ENCODE assay signal across 10 cellular contexts in genomic region chr17:50514936-50515702, GRCh38. TPM values are rescaled to one million over a fixed set of nuclear protein-coding genes. Genes with fewer than 3 reads are reported as not detected.
A peak's percentile ranks its signal among the peaks of the same experiment; 100 is the strongest.
DNase-seq lines count a peak whose midpoint lies in the region.
"Had no signal": no experiment of that assay in that cellular context is flagged by ENCODE, and none has a peak within 500 bp of the region (broad histone marks: within the 10 kb centered on the region; RNA-seq: fewer than 3 reads in every experiment).

No MANE protein-coding gene starts in this region.

- peaks cover 17% of the 10 kb centered on the region for H3K4me1 Mint-ChIP-seq in activated naive CD8-positive, alpha-beta T cell treated with anti-CD3 and anti-CD28 coated beads for 36 hours

- DNase-seq in AG20443 (ENCODE audit: low spot score) (peak; percentile 43), astrocyte of the hippocampus (ENCODE audit: low read depth, low spot score) (peak; percentile 57), kidney glomerular epithelial cell (lab: John Stamatoyannopoulos, UW) (peak; percentile 92), NCI-H345 treated with DMSO at 0.1 percent for 48 hours (lab: John Stamatoyannopoulos, UW; ENCODE audit: unreplicated experiment) (no peak)
- DNase-seq in activated naive CD8-positive, alpha-beta T cell treated with anti-CD3 and anti-CD28 coated beads for 36 hours, result no peak
- DNase-seq in stimulated activated CD4-positive, alpha-beta T cell treated with anti-CD3 and anti-CD28 coated beads, Interleukin-1b, Interleukin-23, amount 100 ng/mL, for 48 hours, result no peak
- DNase-seq: activated effector memory CD4-positive, alpha-beta T cell treated with Interleukin-2 at 50 U/mL for 16 hours; BE2C; lower lobe of right lung; stomach had no signal

- H3K36me3 Mint-ChIP-seq in activated naive CD8-positive, alpha-beta T cell treated with anti-CD3 and anti-CD28 coated beads for 36 hours, result no peaks in the 10 kb centered on the region

- no peaks in the 10 kb centered on the region for H3K9me3 Mint-ChIP-seq in activated naive CD8-positive, alpha-beta T cell treated with anti-CD3 and anti-CD28 coated beads for 36 hours

- H3K4me3 Mint-ChIP-seq in activated naive CD8-positive, alpha-beta T cell treated with anti-CD3 and anti-CD28 coated beads for 36 hours, result no peak overlapping the region

- H3K27ac Mint-ChIP-seq in activated naive CD8-positive, alpha-beta T cell treated with anti-CD3 and anti-CD28 coated beads for 36 hours, result no peak overlapping the region

- no peaks in the 10 kb centered on the region for H3K27me3 Mint-ChIP-seq in activated naive CD8-positive, alpha-beta T cell treated with anti-CD3 and anti-CD28 coated beads for 36 hours

RNA-seq across cellular contexts. Expression of gene MYCBPAP, which starts 6.9 kb away (rescaled TPM):
- total RNA-seq in activated naive CD8-positive, alpha-beta T cell treated with anti-CD3 and anti-CD28 coated beads for 36 hours, result 1 to 10 TPM in 1 of 2 experiments, under 1 TPM in 1; 0.56 to 1.1 TPM

RNA-seq across cellular contexts. Expression of gene EPN3, which starts 17.4 kb away (rescaled TPM):
- not detected for total RNA-seq in activated naive CD8-positive, alpha-beta T cell treated with anti-CD3 and anti-CD28 coated beads for 36 hours

RNA-seq across cellular contexts. Expression of gene SPATA20, which starts 31.9 kb away (rescaled TPM):
- total RNA-seq in activated naive CD8-positive, alpha-beta T cell treated with anti-CD3 and anti-CD28 coated beads for 36 hours, result 10 to 100 TPM; 32.4 to 36.3 TPM

RNA-seq across cellular contexts. Expression of gene RSAD1, which starts 36.5 kb away (rescaled TPM):
- total RNA-seq in activated naive CD8-positive, alpha-beta T cell treated with anti-CD3 and anti-CD28 coated beads for 36 hours, result 10 to 100 TPM; 36.5 to 37.0 TPM

RNA-seq across cellular contexts. Expression of gene CACNA1G, which starts 45.4 kb away (rescaled TPM):
- total RNA-seq in activated naive CD8-positive, alpha-beta T cell treated with anti-CD3 and anti-CD28 coated beads for 36 hours, result under 1 TPM in 1 of 2 experiments, not detected in 1; 0.06 TPM

Comparison
In these comparisons a context has a peak if more than half of its experiments do, and no peak if none do; other contexts are left out.
1. DNase-seq: peak in AG20443 (single experiment), astrocyte of the hippocampus (single experiment) and kidney glomerular epithelial cell (single experiment); none in NCI-H345 treated with DMSO at 0.1 percent for 48 hours (single experiment), activated naive CD8-positive, alpha-beta T cell treated with anti-CD3 and anti-CD28 coated beads for 36 hours (single experiment) and stimulated activated CD4-positive, alpha-beta T cell treated with anti-CD3 and anti-CD28 coated beads, Interleukin-1b, Interleukin-23, amount 100 ng/mL, for 48 hours (single experiment).